Comparison of ENCODE assay signal across 26 cellular contexts in the genomic region with DNA sequence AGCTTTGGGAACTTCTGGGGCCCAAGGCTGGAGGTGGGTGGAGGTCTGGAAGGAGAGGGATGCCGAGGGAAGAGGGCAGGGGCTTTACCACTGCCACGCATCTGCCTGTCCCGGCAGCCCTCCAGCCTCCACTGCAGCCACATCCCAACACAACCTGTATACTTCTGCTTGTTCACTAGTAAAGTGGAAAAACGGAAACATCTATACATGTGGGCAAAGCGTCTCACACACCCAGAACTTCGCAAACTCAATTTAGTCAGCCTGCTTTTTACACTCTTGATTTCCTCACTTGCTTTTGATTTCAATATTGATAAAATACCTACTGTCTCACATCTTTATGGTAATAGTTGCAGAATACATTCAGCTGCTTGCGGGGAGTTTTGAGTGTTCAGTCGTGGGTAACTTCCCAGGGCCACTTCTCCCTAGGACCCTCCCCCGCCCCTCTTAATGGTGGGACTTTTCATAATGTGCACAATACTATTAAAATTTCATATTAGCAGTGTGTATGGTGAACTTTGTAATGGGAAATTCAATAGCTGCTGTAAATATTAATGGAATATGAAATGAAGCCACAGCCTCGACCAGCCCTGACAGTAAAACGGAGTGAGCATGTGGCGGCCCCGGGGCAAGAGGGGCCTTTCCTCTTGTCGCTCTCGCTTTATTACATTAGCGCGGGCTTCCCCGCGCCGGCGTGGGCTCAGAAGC.
DNase-seq lines count a peak whose midpoint lies in the region; FAIRE-seq and TF ChIP-seq lines count a peak whose summit lies in the region.
"Had no signal": no experiment of that assay in that cellular context is flagged by ENCODE, and none has a peak within 500 bp of the region (broad histone marks: within the 10 kb centered on the region; RNA-seq: fewer than 3 reads in every experiment).

No MANE protein-coding gene starts in this region.

- H3K27ac Mint-ChIP-seq in astrocyte (ENCODE audit: unreplicated experiment), result no peak overlapping the region
- H3K27ac Mint-ChIP-seq in activated T-helper 1 cell treated with anti-CD3 and anti-CD28 coated beads, Interleukin-12 subunit alpha, Interleukin-12 subunit beta, Interleukin-2, Interleukin-4 antibody, amounts not matched to agents 30 ng/mL and 10 ng/mL and 1 ng/mL, durations not matched to agents 14 hours and 24 hours and 36 hours, result no peak overlapping the region
- H3K27ac Mint-ChIP-seq: dendritic cell treated with granulocyte-macrophage colony-stimulating factor and Interleukin-4, amounts not matched to agents 40 ng/mL and 50 ng/mL, for 4 days; T-helper 1 cell treated with Interleukin-12 subunit alpha and Interleukin-12 subunit beta and Interleukin-4 antibody, amounts not matched to agents 30 μg/mL and 1 μg/mL, for 36 hours had no signal

- TF ChIP-seq CTCF in astrocyte (IDR thresholded peaks at IDR 0.05; ENCODE audit: insufficient read depth, low read depth, low read length) (no peak), kidney epithelial cell (IDR thresholded peaks at IDR 0.05; ENCODE audit: insufficient read depth, low read length, poor library complexity, severe bottlenecking) (no peak), stomach (IDR thresholded peaks at IDR 0.05) (no peak)

- peak overlapping the region; percentile 41; the same call in 1 of the 2 replicates for H3K9ac ChIP-seq in ES-I3 (ENCODE audit: low read depth, low read length)
- H3K9ac ChIP-seq in astrocyte (ENCODE audit: low read length), result no peak overlapping the region

- H3K4me3 Mint-ChIP-seq in astrocyte (ENCODE audit: unreplicated experiment), result no peak overlapping the region
- H3K4me3 Mint-ChIP-seq in activated T-helper 1 cell treated with anti-CD3 and anti-CD28 coated beads, Interleukin-12 subunit alpha, Interleukin-12 subunit beta, Interleukin-2, Interleukin-4 antibody, amounts not matched to agents 30 ng/mL and 10 ng/mL and 1 ng/mL, durations not matched to agents 14 hours and 24 hours and 36 hours, result no peak overlapping the region
- H3K4me3 Mint-ChIP-seq: dendritic cell treated with granulocyte-macrophage colony-stimulating factor and Interleukin-4, amounts not matched to agents 40 ng/mL and 50 ng/mL, for 4 days; naive thymus-derived CD4-positive, alpha-beta T cell; T-helper 1 cell treated with Interleukin-12 subunit alpha and Interleukin-12 subunit beta and Interleukin-4 antibody, amounts not matched to agents 30 μg/mL and 1 μg/mL, for 36 hours had no signal

- H3K9me3 Mint-ChIP-seq in astrocyte (ENCODE audit: unreplicated experiment), result no peaks in the 10 kb centered on the region
- no peaks in the 10 kb centered on the region for H3K9me3 Mint-ChIP-seq in activated T-helper 1 cell treated with anti-CD3 and anti-CD28 coated beads, Interleukin-12 subunit alpha, Interleukin-12 subunit beta, Interleukin-2, Interleukin-4 antibody, amounts not matched to agents 30 ng/mL and 10 ng/mL and 1 ng/mL, durations not matched to agents 14 hours and 24 hours and 36 hours
- H3K9me3 Mint-ChIP-seq: dendritic cell treated with granulocyte-macrophage colony-stimulating factor and Interleukin-4, amounts not matched to agents 40 ng/mL and 50 ng/mL, for 4 days; T-helper 1 cell treated with Interleukin-12 subunit alpha and Interleukin-12 subunit beta and Interleukin-4 antibody, amounts not matched to agents 30 μg/mL and 1 μg/mL, for 36 hours had no signal

- H3K4me1 ChIP-seq in ES-I3 (ENCODE audit: insufficient read depth, low read length) (peaks cover 10% of the 10 kb centered on the region), astrocyte (ENCODE audit: insufficient read depth, low read length) (no peaks in the 10 kb centered on the region), stomach (peaks cover 7 to 42% (median 32%) of the 10 kb centered on the region in 4 donors)
- H3K4me1 ChIP-seq: Caco-2 had no signal

- peak overlapping the region; percentile 83 for H3K4me2 ChIP-seq in astrocyte (ENCODE audit: low read length)

- WGBS in stomach, 5 donors, result 36 to 48% (median 43%) methylated on average over 21 of the region's 21 CpGs

- H3K36me3 Mint-ChIP-seq in astrocyte (ENCODE audit: low read depth, unreplicated experiment), result no peaks in the 10 kb centered on the region
- peaks cover 2% of the 10 kb centered on the region for H3K36me3 Mint-ChIP-seq in activated T-helper 1 cell treated with anti-CD3 and anti-CD28 coated beads, Interleukin-12 subunit alpha, Interleukin-12 subunit beta, Interleukin-2, Interleukin-4 antibody, amounts not matched to agents 30 ng/mL and 10 ng/mL and 1 ng/mL, durations not matched to agents 14 hours and 24 hours and 36 hours (ENCODE audit: low read depth)

- H3K36me3 ChIP-seq in ES-I3 (ENCODE audit: insufficient read depth, low read length) (no peaks in the 10 kb centered on the region), astrocyte (ENCODE audit: insufficient read depth, low read length) (no peaks in the 10 kb centered on the region), kidney epithelial cell (ENCODE audit: control insufficient read depth, insufficient read depth, low read length) (no peaks in the 10 kb centered on the region), stomach (no peaks in the 10 kb centered on the region)
- H3K36me3 ChIP-seq: right lobe of liver, upper lobe of right lung had no signal

- no peak for DNase-seq in astrocyte (ENCODE audit: low read depth)
- no peak for DNase-seq in kidney epithelial cell (ENCODE audit: low read depth)
- no peak for DNase-seq in stomach
- DNase-seq in DMS79 treated with DMSO at 0.1 percent for 48 hours (lab: John Stamatoyannopoulos, UW), result no peak
- DNase-seq in H54 (ENCODE audit: insufficient read length, low spot score), result no peak
- no peak for DNase-seq in activated T-helper 1 cell treated with anti-CD3 and anti-CD28 coated beads, Interleukin-12 subunit alpha, Interleukin-12 subunit beta, Interleukin-2, Interleukin-4 antibody, amounts not matched to agents 30 ng/mL and 10 ng/mL and 1 ng/mL, durations not matched to agents 14 hours and 24 hours and 36 hours (ENCODE audit: low spot score)
- DNase-seq: activated CD4-positive, alpha-beta T cell treated with anti-CD3 and anti-CD28 coated beads for 4 hours; activated naive CD4-positive, alpha-beta T cell treated with anti-CD3 and anti-CD28 coated beads, Interleukin-2, amount 50 U/mL, for 16 hours; aorta; C1 segment of cervical spinal cord; Caco-2; central memory CD4-positive, alpha-beta T cell; head of caudate nucleus; naive thymus-derived CD4-positive, alpha-beta T cell; NCI-H1105; NCI-H1930; NCI-H2227 treated with DMSO at 0.1 percent for 48 hours; NCI-H748 treated with DMSO at 0.1 percent for 48 hours; right lobe of liver; RPMI8226; stimulated activated CD4-positive, alpha-beta T cell treated with anti-CD3 and anti-CD28 coated beads, Interleukin-15, amount 100 ng/mL, for 24 hours; upper lobe of right lung had no signal

- H3K4me1 Mint-ChIP-seq in astrocyte (ENCODE audit: low read depth, unreplicated experiment), result no peaks in the 10 kb centered on the region
- H3K4me1 Mint-ChIP-seq in activated T-helper 1 cell treated with anti-CD3 and anti-CD28 coated beads, Interleukin-12 subunit alpha, Interleukin-12 subunit beta, Interleukin-2, Interleukin-4 antibody, amounts not matched to agents 30 ng/mL and 10 ng/mL and 1 ng/mL, durations not matched to agents 14 hours and 24 hours and 36 hours (ENCODE audit: low read depth), result peaks cover 12% of the 10 kb centered on the region

- H3K27ac ChIP-seq in astrocyte (ENCODE audit: low read depth, low read length), result no peak overlapping the region
- H3K27ac ChIP-seq in stomach, result peak overlapping the region; percentile 80 to 93 (median 86)
- H3K27ac ChIP-seq: HL-60, right lobe of liver, upper lobe of right lung had no signal

- FAIRE-seq in astrocyte (lab: Jason Lieb, UNC) (no peak), H54 (lab: Jason Lieb, UNC) (no peak)

- H2AFZ ChIP-seq in astrocyte (ENCODE audit: low read depth, low read length), result no peak overlapping the region

- peaks cover 93% of the 10 kb centered on the region for H3K27me3 Mint-ChIP-seq in astrocyte (ENCODE audit: low read depth, unreplicated experiment)
- peaks cover 80% of the 10 kb centered on the region for H3K27me3 Mint-ChIP-seq in activated T-helper 1 cell treated with anti-CD3 and anti-CD28 coated beads, Interleukin-12 subunit alpha, Interleukin-12 subunit beta, Interleukin-2, Interleukin-4 antibody, amounts not matched to agents 30 ng/mL and 10 ng/mL and 1 ng/mL, durations not matched to agents 14 hours and 24 hours and 36 hours (ENCODE audit: insufficient read depth)

- TF ChIP-seq POLR2A in stomach (IDR thresholded peaks at IDR 0.05), result no peak
- no peak for TF ChIP-seq POLR2A in H54 (IDR thresholded peaks at IDR 0.05; ENCODE audit: low read depth, low read length)

- H3K27me3 ChIP-seq in astrocyte (ENCODE audit: insufficient read depth, low read length), result peaks cover 96% of the 10 kb centered on the region
- H3K27me3 ChIP-seq in kidney epithelial cell (ENCODE audit: control insufficient read depth, insufficient read depth, low read length), result peaks cover 17% of the 10 kb centered on the region
- H3K27me3 ChIP-seq in stomach, result peaks cover 0 to 74% (median 50%) of the 10 kb centered on the region in 3 donors

- H3K9me3 ChIP-seq in ES-I3 (ENCODE audit: control insufficient read depth, insufficient read depth, low read length), result no peaks in the 10 kb centered on the region
- no peaks in the 10 kb centered on the region for H3K9me3 ChIP-seq in astrocyte (ENCODE audit: insufficient read depth, low read depth, low read length)
- no peaks in the 10 kb centered on the region for H3K9me3 ChIP-seq in stomach
- H3K9me3 ChIP-seq: Caco-2, right lobe of liver, upper lobe of right lung had no signal

- no peaks in the 10 kb centered on the region for H4K20me1 ChIP-seq in astrocyte (ENCODE audit: insufficient read depth, low read length)

- H3K4me3 ChIP-seq in astrocyte (ENCODE audit: insufficient read depth, low read depth, low read length) (no peak overlapping the region), kidney epithelial cell (ENCODE audit: low read depth, low read length) (peak overlapping the region; percentile 32), stomach (peak overlapping the region; percentile 46 to 59 (median 50))
- H3K4me3 ChIP-seq: right lobe of liver had no signal

- intact Hi-C loops in stomach (cut with DNase I; ENCODE audit: low total_unique reads), result no loop called here
- intact Hi-C loops in activated T-helper 1 cell treated with anti-CD3 and anti-CD28 coated beads, Interleukin-12 subunit alpha, Interleukin-12 subunit beta, Interleukin-2, Interleukin-4 antibody, amounts not matched to agents 30 ng/mL and 10 ng/mL and 1 ng/mL, durations not matched to agents 14 hours and 24 hours and 36 hours (cut with micrococcal nuclease), result loop anchor here (2.0 kb wide), 1 partner anchor 53 kb away; no protein-coding TSS in a partner anchor

- no peaks in the 10 kb centered on the region for H3K79me2 ChIP-seq in astrocyte (ENCODE audit: insufficient read depth, low read length)

- TF ChIP-seq EP300 in stomach (IDR thresholded peaks at IDR 0.05), result no peak
